8 cellular contexts compared by ENCODE assay signal in genomic region chr4:153143527-153144348, GRCh38.
DNase-seq lines count a peak whose midpoint lies in the region; ATAC-seq, FAIRE-seq and TF ChIP-seq lines count a peak whose summit lies in the region.

No MANE protein-coding gene starts in this region.

- no peak overlapping the region for H3K27ac ChIP-seq in brain microvascular endothelial cell
- H3K27ac ChIP-seq in pancreas, result peak overlapping the region in 3 of 4 donors; percentile 28 to 69 (median 62)

- TF ChIP-seq CTCF in brain microvascular endothelial cell (IDR thresholded peaks at IDR 0.05; ENCODE audit: low read depth, low read length, missing control alignments) (peak; percentile 2), pancreas (IDR thresholded peaks at IDR 0.05) (no peak)

- intact Hi-C loops in pancreas (cut with DNase I), result loop anchor here in 2 of 3 donors (5.0 to 10.0 kb wide), 2 partner anchors 171 to 174 kb away; no protein-coding TSS in a partner anchor

- WGBS in pancreas, 2 donors, result 5 to 8% methylated on average over 7 of the region's 7 CpGs

- no peaks in the 10 kb centered on the region for H3K9me3 Mint-ChIP-seq in T-helper 2 cell treated with Interferon-gamma antibody and Interleukin-4, amounts not matched to agents 5 μg/mL and 100 μg/mL, for 36 hours

- in situ Hi-C loops in brain microvascular endothelial cell (cut with HindIII; ENCODE audit: low pct_ligation_motif_present, low sequenced_read_pairs), result no loop called here

- H3K36me3 ChIP-seq in brain microvascular endothelial cell (replicated peaks) (no peaks in the 10 kb centered on the region), pancreas (no peaks in the 10 kb centered on the region)

- DNase-seq in NCI-H2107 (lab: John Stamatoyannopoulos, UW), result peak; percentile 24
- no peak for DNase-seq in brain microvascular endothelial cell
- DNase-seq in pancreas, result peak in 4 of 6 donors; percentile 22 to 51 (median 42)
- no peak for DNase-seq in COLO829 (ENCODE audit: low spot score)
- DNase-seq in T-helper 2 cell treated with Interferon-gamma antibody and Interleukin-4, amounts not matched to agents 5 μg/mL and 100 μg/mL, for 36 hours (ENCODE audit: low spot score), result no peak

- peaks cover 25% of the 10 kb centered on the region for H3K27me3 Mint-ChIP-seq in T-helper 2 cell treated with Interferon-gamma antibody and Interleukin-4, amounts not matched to agents 5 μg/mL and 100 μg/mL, for 36 hours (ENCODE audit: low read depth)

- no peak for FAIRE-seq in pancreas (lab: Jason Lieb, UNC)

- H3K36me3 Mint-ChIP-seq in T-helper 2 cell treated with Interferon-gamma antibody and Interleukin-4, amounts not matched to agents 5 μg/mL and 100 μg/mL, for 36 hours (ENCODE audit: low read depth), result no peaks in the 10 kb centered on the region

- H3K4me1 ChIP-seq in pancreas, result peaks cover 5 to 13% (median 10%) of the 10 kb centered on the region in 3 donors

- no peak overlapping the region for H3K27ac Mint-ChIP-seq in T-helper 2 cell treated with Interferon-gamma antibody and Interleukin-4, amounts not matched to agents 5 μg/mL and 100 μg/mL, for 36 hours

- no peaks in the 10 kb centered on the region for H3K9me3 ChIP-seq in pancreas

- H3K27me3 ChIP-seq in brain microvascular endothelial cell (replicated peaks) (no peaks in the 10 kb centered on the region), pancreas (no peaks in the 10 kb centered on the region)

- ATAC-seq in GM18909 (IDR thresholded peaks at IDR 0.05; ENCODE audit: poor library complexity, unreplicated experiment) (peak; percentile 52), pancreas (peak; percentile 79 to 86 (median 83)), GM18867 (IDR thresholded peaks at IDR 0.05; ENCODE audit: unreplicated experiment) (no peak), GM18498 (IDR thresholded peaks at IDR 0.05; ENCODE audit: unreplicated experiment) (no peak)

- H3K4me1 Mint-ChIP-seq in T-helper 2 cell treated with Interferon-gamma antibody and Interleukin-4, amounts not matched to agents 5 μg/mL and 100 μg/mL, for 36 hours (ENCODE audit: low read depth), result no peaks in the 10 kb centered on the region

- H3K4me3 ChIP-seq in brain microvascular endothelial cell (ENCODE audit: low read depth, low read length) (no peak overlapping the region), pancreas (no peak overlapping the region)

- H3K4me3 Mint-ChIP-seq in T-helper 2 cell treated with Interferon-gamma antibody and Interleukin-4, amounts not matched to agents 5 μg/mL and 100 μg/mL, for 36 hours, result no peak overlapping the region

Comparison
In these comparisons a context has a peak if more than half of its experiments do, and no peak if none do; other contexts are left out.
1. ATAC-seq: peak in GM18909 (single experiment) and pancreas (4 of 4); none in GM18867 (single experiment) and GM18498 (single experiment).
2. DNase-seq: peak in NCI-H2107 (single experiment) and pancreas (4 of 6); none in brain microvascular endothelial cell (single experiment), COLO829 (single experiment) and T-helper 2 cell treated with Interferon-gamma antibody and Interleukin-4, amounts not matched to agents 5 μg/mL and 100 μg/mL, for 36 hours (single experiment).